Comparison of ENCODE assay signal across 9 cellular contexts in genomic region chr9:130240410-130241197, GRCh38. TPM values are rescaled to one million over a fixed set of nuclear protein-coding genes. Genes with fewer than 3 reads are reported as not detected.
DNase-seq lines count a peak whose midpoint lies in the region; ATAC-seq and TF ChIP-seq lines count a peak whose summit lies in the region.
"Had no signal": no experiment of that assay in that cellular context is flagged by ENCODE, and none has a peak within 500 bp of the region (broad histone marks: within the 10 kb centered on the region; RNA-seq: fewer than 3 reads in every experiment).

No MANE protein-coding gene starts in this region.

- no peaks in the 10 kb centered on the region for H3K9me3 Mint-ChIP-seq in chondrocyte (ENCODE audit: low read depth)
- H3K9me3 Mint-ChIP-seq: dendritic cell treated with granulocyte-macrophage colony-stimulating factor and Interleukin-4, amounts not matched to agents 40 ng/mL and 50 ng/mL, for 4 days had no signal

- no peak overlapping the region for H3K4me3 Mint-ChIP-seq in chondrocyte (ENCODE audit: unreplicated experiment)
- H3K4me3 Mint-ChIP-seq: dendritic cell treated with granulocyte-macrophage colony-stimulating factor and Interleukin-4, amounts not matched to agents 40 ng/mL and 50 ng/mL, for 4 days had no signal

- TF ChIP-seq RAD21 in liver (IDR thresholded peaks at IDR 0.05), result peak; percentile 8 to 34

- WGBS in liver, result 37% methylated on average over 5 of the region's 5 CpGs
- whole genome bisulfite sequencing in tibial nerve, 2 donors, result 77 to 82% methylated on average over 5 of the region's 5 CpGs

- peaks cover 2% of the 10 kb centered on the region for H3K27me3 Mint-ChIP-seq in chondrocyte (ENCODE audit: low read depth)

- no peak for TF ChIP-seq POLR2A in NB4 (IDR thresholded peaks at IDR 0.05; ENCODE audit: extremely low read depth, insufficient read length)
- no peak for TF ChIP-seq POLR2A in tibial nerve (IDR thresholded peaks at IDR 0.05)

- no peak overlapping the region for H3K4me3 ChIP-seq in NB4 (ENCODE audit: low read depth, low read length)
- H3K4me3 ChIP-seq in SJCRH30, result no peak overlapping the region
- H3K4me3 ChIP-seq in liver (ENCODE audit: low read depth in 1 of 3, low read length in 3 of 3), result no peak overlapping the region
- no peak overlapping the region for H3K4me3 ChIP-seq in tibial nerve

- H3K4me1 ChIP-seq in SJCRH30 (peaks cover 46% of the 10 kb centered on the region), liver (ENCODE audit: control insufficient read depth in 4 of 4, insufficient read depth in 4 of 4, low read length in 3 of 4) (peaks cover 6 to 25% (median 16%) of the 10 kb centered on the region in 4 donors), tibial nerve (peaks cover 0 to 26% (median 0%) of the 10 kb centered on the region in 4 donors)

- H3K27ac ChIP-seq in SJCRH30 (no peak overlapping the region), liver (ENCODE audit: low read depth in 1 of 2, low read length in 2 of 2) (peak overlapping the region; percentile 25 to 37), tibial nerve (no peak overlapping the region)

- peak; percentile 48 for ATAC-seq in GM18502 (IDR thresholded peaks at IDR 0.05; ENCODE audit: poor library complexity, unreplicated experiment)

- no peak overlapping the region for H3K27ac Mint-ChIP-seq in chondrocyte (ENCODE audit: unreplicated experiment)
- H3K27ac Mint-ChIP-seq: dendritic cell treated with granulocyte-macrophage colony-stimulating factor and Interleukin-4, amounts not matched to agents 40 ng/mL and 50 ng/mL, for 4 days had no signal

- DNase-seq in AG08395 (ENCODE audit: low spot score) (peak; percentile 72), NB4 (ENCODE audit: low read depth) (peak; percentile 79), SJCRH30 (peak; percentile 83 to 93), chondrocyte (ENCODE audit: low spot score) (peak; percentile 20), tibial nerve (ENCODE audit: low spot score in 2 of 2) (peak; percentile 38 to 77)
- DNase-seq in NK-92 treated with Interleukin-12 subunit alpha and Interleukin-12 subunit beta, amount 100 ng/mL, for 24 hours (lab: John Stamatoyannopoulos, UW), result no peak

- H3K27me3 ChIP-seq in SJCRH30 (no peaks in the 10 kb centered on the region), liver (ENCODE audit: control insufficient read depth in 4 of 4, insufficient read depth in 4 of 4, low read length in 3 of 4) (no peaks in the 10 kb centered on the region), tibial nerve (peaks cover 0 to 5% of the 10 kb centered on the region in 2 donors)

- H3K9me3 ChIP-seq in SJCRH30 (replicated peaks) (no peaks in the 10 kb centered on the region), liver (ENCODE audit: control insufficient read depth in 4 of 4, low read length in 3 of 4) (no peaks in the 10 kb centered on the region), tibial nerve (no peaks in the 10 kb centered on the region)

- peaks cover 1% of the 10 kb centered on the region for H3K36me3 Mint-ChIP-seq in chondrocyte (ENCODE audit: low read depth)

- peaks cover 15% of the 10 kb centered on the region for H3K4me1 Mint-ChIP-seq in chondrocyte (ENCODE audit: low read depth)

- H3K36me3 ChIP-seq in SJCRH30 (peaks cover 1% of the 10 kb centered on the region; the same call in 1 of the 2 replicates), liver (ENCODE audit: control insufficient read depth in 4 of 4, insufficient read depth in 3 of 4, low read depth in 1 of 4, low read length in 3 of 4) (no peaks in the 10 kb centered on the region), tibial nerve (no peaks in the 10 kb centered on the region)

- TF ChIP-seq CTCF in NB4 (IDR thresholded peaks at IDR 0.05; ENCODE audit: low read depth, low read length) (no peak), chondrocyte (IDR thresholded peaks at IDR 0.05) (no peak), liver (IDR thresholded peaks at IDR 0.05; ENCODE audit: low read depth, low read length, missing input control) (no peak), tibial nerve (IDR thresholded peaks at IDR 0.05) (no peak)

- H3K9ac ChIP-seq in liver (ENCODE audit: low read depth in 1 of 2, low read length in 2 of 2), result no peak overlapping the region

- peak in 1 of 2 donors; percentile 15 for TF ChIP-seq EP300 in tibial nerve (IDR thresholded peaks at IDR 0.05)

TF ChIP-seq in liver, 16 proteins besides CTCF, POLR2A, EP300 and RAD21:
- TF ChIP-seq TAF1 (conservative IDR thresholded peaks at IDR 0.05), result no peak
- no peak for TF ChIP-seq ATF3 (IDR thresholded peaks at IDR 0.05)
- TF ChIP-seq EGR1 (IDR thresholded peaks at IDR 0.05; ENCODE audit: low read depth in 2 of 2), result no peak
- TF ChIP-seq REST (IDR thresholded peaks at IDR 0.05), result peak; percentile 38
- TF ChIP-seq NR2F2 (IDR thresholded peaks at IDR 0.05), result no peak
- peak; percentile 52 to 62 for TF ChIP-seq HNF4A (conservative IDR thresholded peaks at IDR 0.05)
- TF ChIP-seq FOXA1 (IDR thresholded peaks at IDR 0.05), result peak; percentile 19
- TF ChIP-seq RXRA (IDR thresholded peaks at IDR 0.05), result peak; percentile 83 to 90
- peak; percentile 26 for TF ChIP-seq HNF4G (IDR thresholded peaks at IDR 0.05)
- peak in 1 of 2 donors; percentile 53 for TF ChIP-seq GABPA (IDR thresholded peaks at IDR 0.05 in 1 of 2, conservative IDR thresholded peaks at IDR 0.05 in 1 of 2)
- TF ChIP-seq JUND (IDR thresholded peaks at IDR 0.05), result no peak
- peak; percentile 79 for TF ChIP-seq SP1 (IDR thresholded peaks at IDR 0.05)
- TF ChIP-seq FOXA2 (IDR thresholded peaks at IDR 0.05), result peak; percentile 75
- peak; percentile 65 for TF ChIP-seq YY1 (IDR thresholded peaks at IDR 0.05)
- no peak for TF ChIP-seq MAX (IDR thresholded peaks at IDR 0.05)
- no peak for TF ChIP-seq ZBTB33 (IDR thresholded peaks at IDR 0.05)
TF ChIP-seq in liver: peak in this region for 9.

RNA-seq across cellular contexts. Expression of gene HMCN2, which starts 25.0 kb away (rescaled TPM):
- 5.6 and 5.8 TPM in 2 replicates for total RNA-seq in SJCRH30 (2014; rRNA removed; shearing (Covaris generic))
- total RNA-seq in chondrocyte (0.05 to 0.36 TPM (median 0.10 TPM) in 3 replicates), liver (1 to 10 TPM in 1 of 2 donors, under 1 TPM in 1; 0.28 to 1.8 TPM), tibial nerve (10 to 100 TPM in 2 of 4 donors, 1 to 10 TPM in 1, under 1 TPM in 1; 0.90 to 53.7 (median 20.3) TPM)
- polyA plus RNA-seq in liver, result under 1 TPM; 0.24 to 0.31 TPM

Comparison
In these comparisons a context has a peak if more than half of its experiments do, and no peak if none do; other contexts are left out.
1. H3K27ac ChIP-seq: peak in liver (2 of 2); none in SJCRH30 (single experiment) and tibial nerve (0 of 4).